In genomic region chr5:114208120-114208519, GRCh38 we compare ENCODE assay signal across 19 cellular contexts.
"Had no signal": no experiment of that assay in that cellular context is flagged by ENCODE, and none has a peak within 500 bp of the region (broad histone marks: within the 10 kb centered on the region; RNA-seq: fewer than 3 reads in every experiment).

No MANE protein-coding gene starts in this region.

- H3K36me3 ChIP-seq: SJCRH30 had no signal

- H3K9me3 ChIP-seq: SJCRH30 had no signal

- DNase-seq: KBM-7, NCI-H1092, NCI-H1105 treated with DMSO at 0.1 percent for 48 hours, NCI-H1417 treated with DMSO at 0.1 percent for 48 hours, NCI-H146, NCI-H1694 treated with DMSO at 0.1 percent for 48 hours, NCI-H2029, NCI-H2081 treated with DMSO at 0.1 percent for 48 hours, NCI-H2171, NCI-H226, NCI-H446, NCI-H510A, NCI-H524 treated with DMSO at 0.1 percent for 48 hours, NCI-H69, NCI-H774, RPMI8226, SHP77 treated with DMSO at 0.1 percent for 48 hours, SJCRH30 had no signal

- H3K4me3 ChIP-seq: SJCRH30 had no signal

- H3K27ac ChIP-seq: SJCRH30 had no signal

- H3K4me1 ChIP-seq: SJCRH30 had no signal

- ATAC-seq: SK-N-SH treated with all-trans-retinoic acid at 6 μM for 48 hours had no signal
